23 cellular contexts compared by ENCODE assay signal in the genomic region with DNA sequence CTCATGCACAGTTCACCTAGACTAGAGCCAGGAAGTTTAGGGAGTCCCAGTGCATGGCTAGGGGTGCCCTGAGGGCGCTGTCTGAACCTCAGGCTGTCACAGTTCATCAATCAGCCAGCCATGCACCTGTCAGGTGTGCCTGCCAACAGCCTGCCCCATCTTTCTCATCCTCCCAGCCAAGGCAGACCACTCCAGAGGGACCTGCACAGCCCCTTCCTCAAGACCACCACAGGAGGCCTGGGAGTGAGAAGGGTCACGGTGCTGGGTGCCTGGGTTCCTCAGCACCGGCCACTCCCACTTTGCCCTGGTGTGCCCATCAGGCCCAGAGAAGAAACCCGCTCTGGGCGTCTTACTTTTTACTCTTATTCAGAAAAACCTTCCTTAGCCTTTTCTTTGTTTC. TPM values are rescaled to one million over a fixed set of nuclear protein-coding genes. Genes with fewer than 3 reads are reported as not detected.
DNase-seq lines count a peak whose midpoint lies in the region; ATAC-seq, FAIRE-seq and TF ChIP-seq lines count a peak whose summit lies in the region.
"Had no signal": no experiment of that assay in that cellular context is flagged by ENCODE, and none has a peak within 500 bp of the region (broad histone marks: within the 10 kb centered on the region; RNA-seq: fewer than 3 reads in every experiment).

No MANE protein-coding gene starts in this region.

- TF ChIP-seq CTCF in nephron progenitor cell (IDR thresholded peaks at IDR 0.05) = no peak

- no peak overlapping the region for H3K27ac Mint-ChIP-seq in T-helper 2 cell treated with Interferon-gamma antibody and Interleukin-4, amounts not matched to agents 5 μg/mL and 100 μg/mL, for 36 hours
- H3K27ac Mint-ChIP-seq in IgD-negative memory B cell = peak overlapping the region in 2 of 3 donors; percentile 43 to 79
- H3K27ac Mint-ChIP-seq in central memory CD8-positive, alpha-beta T cell (ENCODE audit: low read depth) = peak overlapping the region; percentile 53
- H3K27ac Mint-ChIP-seq in nephron progenitor cell = no peak overlapping the region
- H3K27ac Mint-ChIP-seq: activated CD4-positive, alpha-beta memory T cell treated with anti-CD3 and anti-CD28 coated beads, Interleukin-2, amount 10 ng/mL, durations not matched to agents 7 days and 5 days; dendritic cell treated with granulocyte-macrophage colony-stimulating factor and Interleukin-4, amounts not matched to agents 40 ng/mL and 50 ng/mL, for 4 days had no signal

- peaks cover 12% of the 10 kb centered on the region for H3K36me3 Mint-ChIP-seq in T-helper 2 cell treated with Interferon-gamma antibody and Interleukin-4, amounts not matched to agents 5 μg/mL and 100 μg/mL, for 36 hours (ENCODE audit: low read depth)
- H3K36me3 Mint-ChIP-seq in IgD-negative memory B cell = peaks cover 4% of the 10 kb centered on the region
- H3K36me3 Mint-ChIP-seq in central memory CD8-positive, alpha-beta T cell (ENCODE audit: insufficient read depth) = no peaks in the 10 kb centered on the region
- no peaks in the 10 kb centered on the region for H3K36me3 Mint-ChIP-seq in nephron progenitor cell (ENCODE audit: low read depth)

- H3K4me1 Mint-ChIP-seq in T-helper 2 cell treated with Interferon-gamma antibody and Interleukin-4, amounts not matched to agents 5 μg/mL and 100 μg/mL, for 36 hours (ENCODE audit: low read depth) = peaks cover 2% of the 10 kb centered on the region
- H3K4me1 Mint-ChIP-seq in IgD-negative memory B cell (peaks cover 7 to 15% (median 15%) of the 10 kb centered on the region in 3 donors), nephron progenitor cell (peaks cover 70% of the 10 kb centered on the region)
- H3K4me1 Mint-ChIP-seq in central memory CD8-positive, alpha-beta T cell = peaks cover 11% of the 10 kb centered on the region

- ATAC-seq in central memory CD8-positive, alpha-beta T cell (replicated peaks; ENCODE audit: extremely low read depth, poor library complexity, severe bottlenecking) = no peak
- no peak for ATAC-seq in HG03354 (IDR thresholded peaks at IDR 0.05; ENCODE audit: poor library complexity, severe bottlenecking, unreplicated experiment)
- ATAC-seq: GM12878, K562, PC-3, right cardiac atrium had no signal

- H3K27me3 Mint-ChIP-seq in T-helper 2 cell treated with Interferon-gamma antibody and Interleukin-4, amounts not matched to agents 5 μg/mL and 100 μg/mL, for 36 hours (ENCODE audit: low read depth) = peaks cover 21% of the 10 kb centered on the region
- H3K27me3 Mint-ChIP-seq in IgD-negative memory B cell = peaks cover 6% of the 10 kb centered on the region
- H3K27me3 Mint-ChIP-seq in central memory CD8-positive, alpha-beta T cell = no peaks in the 10 kb centered on the region
- H3K27me3 Mint-ChIP-seq in nephron progenitor cell (ENCODE audit: low read depth, poor library complexity) = peaks cover 20% of the 10 kb centered on the region

- H3K9me3 Mint-ChIP-seq in T-helper 2 cell treated with Interferon-gamma antibody and Interleukin-4, amounts not matched to agents 5 μg/mL and 100 μg/mL, for 36 hours = no peaks in the 10 kb centered on the region
- H3K9me3 Mint-ChIP-seq in IgD-negative memory B cell (no peaks in the 10 kb centered on the region), nephron progenitor cell (no peaks in the 10 kb centered on the region)
- H3K9me3 Mint-ChIP-seq in central memory CD8-positive, alpha-beta T cell = no peaks in the 10 kb centered on the region
- H3K9me3 Mint-ChIP-seq: activated CD4-positive, alpha-beta memory T cell treated with anti-CD3 and anti-CD28 coated beads, Interleukin-2, amount 10 ng/mL, durations not matched to agents 7 days and 5 days; dendritic cell treated with granulocyte-macrophage colony-stimulating factor and Interleukin-4, amounts not matched to agents 40 ng/mL and 50 ng/mL, for 4 days had no signal

- H3K4me3 Mint-ChIP-seq in T-helper 2 cell treated with Interferon-gamma antibody and Interleukin-4, amounts not matched to agents 5 μg/mL and 100 μg/mL, for 36 hours = peak overlapping the region; percentile 75
- H3K4me3 Mint-ChIP-seq in IgD-negative memory B cell (peak overlapping the region in 3 of 4 donors; percentile 27 to 65 (median 54)), nephron progenitor cell (peak overlapping the region; percentile 52)
- H3K4me3 Mint-ChIP-seq in central memory CD8-positive, alpha-beta T cell = peak overlapping the region; percentile 81

- no peak for DNase-seq in T-helper 2 cell treated with Interferon-gamma antibody and Interleukin-4, amounts not matched to agents 5 μg/mL and 100 μg/mL, for 36 hours (ENCODE audit: low spot score)
- DNase-seq in T-helper 2 cell (no peak), nephron progenitor cell (no peak), HTR-8/SVneo (ENCODE audit: insufficient read length, low spot score) (no peak)
- DNase-seq in central memory CD8-positive, alpha-beta T cell (ENCODE audit: low spot score in 2 of 2) = no peak
- DNase-seq in activated CD8-positive, alpha-beta memory T cell treated with anti-CD3 and anti-CD28 coated beads, Interleukin-2, amount 50 U/mL, for 48 hours = no peak
- DNase-seq: 8988T; activated CD4-positive, alpha-beta memory T cell treated with anti-CD3 and anti-CD28 coated beads, Interleukin-2, amount 10 ng/mL, durations not matched to agents 7 days and 5 days; AML-193; GM23248; ovary; PC-3; SHP77 treated with DMSO at 0.1 percent for 48 hours; stimulated activated CD4-positive, alpha-beta T cell treated with anti-CD3 and anti-CD28 coated beads, Interleukin-12 subunit alpha, Interleukin-12 subunit beta, amount 100 ng/mL, for 4 hours had no signal

- no peak for FAIRE-seq in HTR-8/SVneo (lab: Jason Lieb, UNC)
- FAIRE-seq: bronchial epithelial cell, GM12878, GM19239, islet of Langerhans, K562 had no signal

RNA-seq across cellular contexts. Expression of a gene that starts 8.4 kb away (rescaled TPM):
- 325 TPM for polyA plus RNA-seq in IgD-negative memory B cell

RNA-seq across cellular contexts. Expression of a gene that starts 39.5 kb away (rescaled TPM):
- 0.26 TPM for polyA plus RNA-seq in IgD-negative memory B cell

RNA-seq across cellular contexts. Expression of a gene that starts 40.8 kb away (rescaled TPM):
- not detected for polyA plus RNA-seq in IgD-negative memory B cell

Comparison
In these comparisons a context has a peak if more than half of its experiments do, and no peak if none do; other contexts are left out.
1. H3K27ac Mint-ChIP-seq: peak in IgD-negative memory B cell (2 of 3) and central memory CD8-positive, alpha-beta T cell (single experiment); none in T-helper 2 cell treated with Interferon-gamma antibody and Interleukin-4, amounts not matched to agents 5 μg/mL and 100 μg/mL, for 36 hours (single experiment) and nephron progenitor cell (single experiment).
2. Peak in every context shown above with its lines, with median percentiles within 50 percentile points of each other: H3K4me3 Mint-ChIP-seq.